30 cellular contexts compared by ENCODE assay signal in genomic region chr3:177071496-177072156, GRCh38.
DNase-seq lines count a peak whose midpoint lies in the region; ATAC-seq and TF ChIP-seq lines count a peak whose summit lies in the region.
"Had no signal": no experiment of that assay in that cellular context is flagged by ENCODE, and none has a peak within 500 bp of the region (broad histone marks: within the 10 kb centered on the region; RNA-seq: fewer than 3 reads in every experiment).

No MANE protein-coding gene starts in this region.

- TF ChIP-seq CTCF in BE2C (IDR thresholded peaks at IDR 0.05; ENCODE audit: low read depth, low read length), result no peak
- no peak for TF ChIP-seq CTCF in WTC11 (IDR thresholded peaks at IDR 0.05)
- TF ChIP-seq CTCF in nephron progenitor cell (IDR thresholded peaks at IDR 0.05), result no peak
- TF ChIP-seq CTCF in endothelial cell (IDR thresholded peaks at IDR 0.05; ENCODE audit: unreplicated experiment), result no peak

- H3K36me3 Mint-ChIP-seq in WTC11, result peaks cover 5% of the 10 kb centered on the region; the same call in 1 of the 2 replicates
- peaks cover 71% of the 10 kb centered on the region for H3K36me3 Mint-ChIP-seq in nephron progenitor cell (ENCODE audit: low read depth)
- H3K36me3 Mint-ChIP-seq in endothelial cell (ENCODE audit: low read depth, unreplicated experiment), result peaks cover 5% of the 10 kb centered on the region

- no peaks in the 10 kb centered on the region for H3K4me1 ChIP-seq in BE2C
- H3K4me1 ChIP-seq: Caco-2, upper lobe of right lung had no signal

- H3K4me3 Mint-ChIP-seq in WTC11, result no peak overlapping the region
- H3K4me3 Mint-ChIP-seq in nephron progenitor cell, result no peak overlapping the region
- no peak overlapping the region for H3K4me3 Mint-ChIP-seq in endothelial cell (ENCODE audit: unreplicated experiment)
- H3K4me3 Mint-ChIP-seq: activated B cell treated with CpG ODN at 0.5 μM for 24 hours; activated T-helper 17 cell treated with anti-CD3 and anti-CD28 coated beads, Interleukin-2, amount 50 U/mL, for 72 hours; effector memory CD8-positive, alpha-beta T cell; IgD-negative memory B cell; naive thymus-derived CD4-positive, alpha-beta T cell had no signal

- H3K27me3 Mint-ChIP-seq in WTC11 (ENCODE audit: low read depth), result no peaks in the 10 kb centered on the region
- H3K27me3 Mint-ChIP-seq in nephron progenitor cell (ENCODE audit: low read depth, poor library complexity), result peaks cover 3% of the 10 kb centered on the region
- peaks cover 8% of the 10 kb centered on the region for H3K27me3 Mint-ChIP-seq in endothelial cell (ENCODE audit: unreplicated experiment)
- H3K27me3 Mint-ChIP-seq: activated B cell treated with CpG ODN at 0.5 μM for 24 hours; activated T-helper 17 cell treated with anti-CD3 and anti-CD28 coated beads, Interleukin-2, amount 50 U/mL, for 72 hours; effector memory CD8-positive, alpha-beta T cell; IgD-negative memory B cell; naive thymus-derived CD4-positive, alpha-beta T cell had no signal

- DNase-seq in BE2C (peak; percentile 36), ELR (ENCODE audit: low read depth) (peak; percentile 23), WTC11 (ENCODE audit: low spot score) (no peak), nephron progenitor cell (no peak), endothelial cell (ENCODE audit: low spot score) (no peak)
- DNase-seq in activated CD4-positive, alpha-beta T cell treated with anti-CD3 and anti-CD28 coated beads for 48 hours, result no peak
- no peak for DNase-seq in activated effector memory CD4-positive, alpha-beta T cell treated with Interleukin-2 at 50 U/mL for 16 hours
- DNase-seq: activated B cell treated with CpG ODN at 0.5 μM for 24 hours; activated CD4-positive, alpha-beta T cell treated with anti-CD3 and anti-CD28 coated beads, Interleukin-2, amount 50 U/mL, for 4 hours; activated CD8-positive, alpha-beta memory T cell treated with anti-CD3 and anti-CD28 coated beads, Interleukin-2, amount 50 U/mL, for 48 hours; Caco-2; caudate nucleus; DMS79; effector memory CD8-positive, alpha-beta T cell; heart right ventricle; naive thymus-derived CD4-positive, alpha-beta T cell; NCI-H1048; NCI-H446; NCI-H748 treated with DMSO at 0.1 percent for 48 hours; retina; RPMI8226; small intestine; stimulated activated naive CD4-positive, alpha-beta T cell treated with Interleukin-2 at 50 U/mL for 16 hours; T-helper 1 cell; upper lobe of right lung had no signal

- POLR2A ChIA-PET in WTC11 (lab: Charles Lee), result no interaction called here

- H3K27me3 ChIP-seq in BE2C, result no peaks in the 10 kb centered on the region
- H3K27me3 ChIP-seq: heart right ventricle, suprapubic skin, upper lobe of right lung had no signal

- H3K4me1 Mint-ChIP-seq in WTC11, result peaks cover 59% of the 10 kb centered on the region
- peaks cover 25% of the 10 kb centered on the region for H3K4me1 Mint-ChIP-seq in nephron progenitor cell
- peaks cover 18% of the 10 kb centered on the region for H3K4me1 Mint-ChIP-seq in endothelial cell (ENCODE audit: unreplicated experiment)

- H3K9me3 Mint-ChIP-seq in WTC11, result no peaks in the 10 kb centered on the region
- peaks cover 35% of the 10 kb centered on the region for H3K9me3 Mint-ChIP-seq in nephron progenitor cell
- H3K9me3 Mint-ChIP-seq in endothelial cell (ENCODE audit: unreplicated experiment), result no peaks in the 10 kb centered on the region
- H3K9me3 Mint-ChIP-seq: activated B cell treated with CpG ODN at 0.5 μM for 24 hours; activated T-helper 17 cell treated with anti-CD3 and anti-CD28 coated beads, Interleukin-2, amount 50 U/mL, for 72 hours; effector memory CD8-positive, alpha-beta T cell; IgD-negative memory B cell had no signal

- CTCF ChIA-PET in WTC11 (lab: Charles Lee), result no interaction called here

- H3K27ac Mint-ChIP-seq in WTC11, result peak overlapping the region; percentile 37
- peak overlapping the region; percentile 79 for H3K27ac Mint-ChIP-seq in nephron progenitor cell
- no peak overlapping the region for H3K27ac Mint-ChIP-seq in endothelial cell (ENCODE audit: unreplicated experiment)
- H3K27ac Mint-ChIP-seq: activated B cell treated with CpG ODN at 0.5 μM for 24 hours; activated T-helper 17 cell treated with anti-CD3 and anti-CD28 coated beads, Interleukin-2, amount 50 U/mL, for 72 hours had no signal

- ATAC-seq in WTC11 (no peak), HG03439 (IDR thresholded peaks at IDR 0.05; ENCODE audit: unreplicated experiment) (no peak)
- ATAC-seq: activated T-helper 17 cell treated with anti-CD3 and anti-CD28 coated beads, Interleukin-2, amount 50 U/mL, for 72 hours; effector memory CD8-positive, alpha-beta T cell; esophagus mucosa; heart right ventricle; naive thymus-derived CD4-positive, alpha-beta T cell; upper lobe of right lung had no signal

- peaks cover 8% of the 10 kb centered on the region for H3K36me3 ChIP-seq in BE2C
- H3K36me3 ChIP-seq: upper lobe of right lung had no signal

- H3K4me3 ChIP-seq in BE2C (ENCODE audit: low read depth, low read length), result no peak overlapping the region
- H3K4me3 ChIP-seq: heart right ventricle, suprapubic skin, upper lobe of right lung had no signal

- no peaks in the 10 kb centered on the region for H3K9me3 ChIP-seq in BE2C
- H3K9me3 ChIP-seq: Caco-2, heart right ventricle, suprapubic skin, upper lobe of right lung had no signal

TF ChIP-seq in WTC11, 78 proteins besides CTCF, POLR2A, EP300 and RAD21 (continues in another document):
- TF ChIP-seq ZNF138 (CRISPR knock-in tag; conservative IDR thresholded peaks at IDR 0.05), result no peak
- no peak for TF ChIP-seq NFE2L1 (CRISPR knock-in tag; IDR thresholded peaks at IDR 0.05)
- no peak for TF ChIP-seq PREB (CRISPR knock-in tag; IDR thresholded peaks at IDR 0.05; ENCODE audit: borderline replicate concordance)
- no peak for TF ChIP-seq FOXP4 (CRISPR knock-in tag; IDR thresholded peaks at IDR 0.05)
- TF ChIP-seq EMX1 (CRISPR knock-in tag; IDR thresholded peaks at IDR 0.05), result no peak
- no peak for TF ChIP-seq ZNF121 (CRISPR knock-in tag; IDR thresholded peaks at IDR 0.05)
- TF ChIP-seq ZNF416 (CRISPR knock-in tag; IDR thresholded peaks at IDR 0.05), result no peak
- TF ChIP-seq ZNF396 (CRISPR knock-in tag; IDR thresholded peaks at IDR 0.05; ENCODE audit: borderline replicate concordance), result no peak
- no peak for TF ChIP-seq ETV6 (CRISPR knock-in tag; IDR thresholded peaks at IDR 0.05)
- TF ChIP-seq RELA (CRISPR knock-in tag; IDR thresholded peaks at IDR 0.05; ENCODE audit: borderline replicate concordance), result no peak
- TF ChIP-seq ATF3 (CRISPR knock-in tag; conservative IDR thresholded peaks at IDR 0.05), result no peak
- TF ChIP-seq CDX4 (CRISPR knock-in tag; IDR thresholded peaks at IDR 0.05; ENCODE audit: borderline replicate concordance), result no peak
- TF ChIP-seq ZNF263 (CRISPR knock-in tag; IDR thresholded peaks at IDR 0.05; ENCODE audit: low read depth), result no peak
- no peak for TF ChIP-seq SP1 (CRISPR knock-in tag; conservative IDR thresholded peaks at IDR 0.05)
- TF ChIP-seq TEAD1 (CRISPR knock-in tag; IDR thresholded peaks at IDR 0.05), result no peak
- TF ChIP-seq ATF6 (CRISPR knock-in tag; IDR thresholded peaks at IDR 0.05), result no peak

Comparison
In these comparisons a context has a peak if more than half of its experiments do, and no peak if none do; other contexts are left out.
1. DNase-seq: peak in BE2C (single experiment) and ELR (single experiment); none in WTC11 (single experiment), nephron progenitor cell (single experiment), endothelial cell (single experiment), activated CD4-positive, alpha-beta T cell treated with anti-CD3 and anti-CD28 coated beads for 48 hours (single experiment) and activated effector memory CD4-positive, alpha-beta T cell treated with Interleukin-2 at 50 U/mL for 16 hours (single experiment).